ENCODE assay signal across 37 cellular contexts in genomic region chr5:7908317-7908716, GRCh38. TPM values are rescaled to one million over a fixed set of nuclear protein-coding genes. Genes with fewer than 3 reads are reported as not detected.
"Had no signal": no experiment of that assay in that cellular context is flagged by ENCODE, and none has a peak within 500 bp of the region (broad histone marks: within the 10 kb centered on the region; RNA-seq: fewer than 3 reads in every experiment).

No MANE protein-coding gene starts in this region.

- H3K27me3 ChIP-seq: MG63 had no signal

- H3K4me3 ChIP-seq: MG63 had no signal

- DNase-seq: Karpas-422, Kasumi-1, MG63, MM.1S, MV-4-11, NCI-H1048, NCI-H1092, NCI-H1092 treated with DMSO at 0.1 percent for 48 hours, NCI-H1105, NCI-H1105 treated with DMSO at 0.1 percent for 48 hours, NCI-H1417, NCI-H1417 treated with DMSO at 0.1 percent for 48 hours, NCI-H1436, NCI-H1436 treated with DMSO at 0.1 percent for 48 hours, NCI-H146, NCI-H1694, NCI-H1694 treated with DMSO at 0.1 percent for 48 hours, NCI-H187, NCI-H187 treated with DMSO at 0.1 percent for 48 hours, NCI-H1930, NCI-H2029, NCI-H2029 treated with DMSO at 0.1 percent for 48 hours, NCI-H2081, NCI-H2081 treated with DMSO at 0.1 percent for 48 hours, NCI-H2107, NCI-H2171, NCI-H2171 treated with DMSO at 0.1 percent for 48 hours, NCI-H2227 treated with DMSO at 0.1 percent for 48 hours, NCI-H226, NCI-H345, NCI-H446, NCI-H446 treated with DMSO at 0.1 percent for 48 hours, NCI-H510A, NCI-H510A treated with DMSO at 0.1 percent for 48 hours had no signal

RNA-seq across cellular contexts. Expression of gene CFAP90, which starts 57.4 kb away (rescaled TPM):
- total RNA-seq: LHCN-M2, MCF 10A, NCI-H460 had no signal
